ENCODE assay signal across 8 cellular contexts in genomic region chr11:31397239-31397834, GRCh38. TPM values are rescaled to one million over a fixed set of nuclear protein-coding genes. Genes with fewer than 3 reads are reported as not detected.
A peak's percentile ranks its signal among the peaks of the same experiment; 100 is the strongest.
DNase-seq lines count a peak whose midpoint lies in the region; ATAC-seq and TF ChIP-seq lines count a peak whose summit lies in the region.

No MANE protein-coding gene starts in this region.

- H3K79me1 ChIP-seq in mesendoderm (ENCODE audit: low read length) = no peaks in the 10 kb centered on the region

- H4K5ac ChIP-seq in mesendoderm (ENCODE audit: low read length) = no peak overlapping the region

- no peaks in the 10 kb centered on the region for H3K27me3 ChIP-seq in brain microvascular endothelial cell (replicated peaks)
- no peaks in the 10 kb centered on the region for H3K27me3 ChIP-seq in mesendoderm (ENCODE audit: insufficient read depth, low read length, poor library complexity)
- H3K27me3 ChIP-seq in tibial nerve = no peaks in the 10 kb centered on the region

- no peak overlapping the region for H3K4me3 ChIP-seq in AG10803 (ENCODE audit: low read length)
- no peak overlapping the region for H3K4me3 ChIP-seq in brain microvascular endothelial cell (ENCODE audit: low read depth, low read length)
- no peak overlapping the region for H3K4me3 ChIP-seq in mesendoderm (ENCODE audit: low read length)
- H3K4me3 ChIP-seq in tibial nerve = no peak overlapping the region

- H3K27ac ChIP-seq in brain microvascular endothelial cell (no peak overlapping the region), mesendoderm (ENCODE audit: low read depth, low read length) (no peak overlapping the region), tibial nerve (no peak overlapping the region)

- no peak overlapping the region for H2BK120ac ChIP-seq in mesendoderm (ENCODE audit: low read depth, low read length)

- no peak overlapping the region for H2BK5ac ChIP-seq in mesendoderm (ENCODE audit: low read length)

- H3K4ac ChIP-seq in mesendoderm (ENCODE audit: low read depth, low read length) = no peak overlapping the region

- peaks cover 0 to 20% (median 4%) of the 10 kb centered on the region in 4 donors for H3K9me3 ChIP-seq in tibial nerve

- H3K79me2 ChIP-seq in mesendoderm (ENCODE audit: control insufficient read depth, insufficient read depth, low read length) = no peaks in the 10 kb centered on the region

- no peaks in the 10 kb centered on the region for H3K4me1 ChIP-seq in mesendoderm (ENCODE audit: control insufficient read depth, low read depth, low read length)
- H3K4me1 ChIP-seq in tibial nerve = no peaks in the 10 kb centered on the region

- DNase-seq in AG10803 (ENCODE audit: low read depth) (peak; percentile 13), GM13977 (ENCODE audit: low spot score) (peak; percentile 17), NCI-H2029 treated with DMSO at 0.1 percent for 48 hours (lab: John Stamatoyannopoulos, UW) (peak; percentile 19), brain microvascular endothelial cell (no peak), mesendoderm (peak; percentile 18), activated gamma-delta T cell (lab: John Stamatoyannopoulos, UW) (no peak), tibial nerve (ENCODE audit: low spot score in 2 of 2) (no peak)

- no peak overlapping the region for H4K8ac ChIP-seq in mesendoderm (ENCODE audit: low read depth, low read length)

- no peak for TF ChIP-seq EP300 in tibial nerve (IDR thresholded peaks at IDR 0.05)

- H3K4me2 ChIP-seq in mesendoderm (ENCODE audit: low read length) = no peak overlapping the region

- H2AK5ac ChIP-seq in mesendoderm (ENCODE audit: low read length) = no peak overlapping the region

- H3K36me3 ChIP-seq in brain microvascular endothelial cell (replicated peaks) (no peaks in the 10 kb centered on the region), mesendoderm (ENCODE audit: control insufficient read depth, insufficient read depth, low read length) (no peaks in the 10 kb centered on the region), tibial nerve (peaks cover 0 to 24% (median 0%) of the 10 kb centered on the region in 3 donors)

- H3K23ac ChIP-seq in mesendoderm (ENCODE audit: low read length) = no peak overlapping the region

- H3K18ac ChIP-seq in mesendoderm (ENCODE audit: low read length) = no peak overlapping the region

- in situ Hi-C loops in GM13977 (cut with MboI; ENCODE audit: low pct_unique_long_range_greater_than_20kb, low sequenced_read_pairs, unreplicated experiment) = no loop called here
- in situ Hi-C loops in brain microvascular endothelial cell (cut with HindIII; ENCODE audit: low pct_ligation_motif_present, low sequenced_read_pairs) = no loop called here

- H2BK15ac ChIP-seq in mesendoderm (replicated peaks; ENCODE audit: low read depth) = no peak overlapping the region

- no CpG with 5 or more reads among the region's 5 CpGs for WGBS in mesendoderm (ENCODE audit: extremely low coverage, insufficient coverage, low lambda C conversion rate)
- 52 to 53% methylated on average over 5 of the region's 5 CpGs for WGBS in tibial nerve, 2 donors

- no peak for TF ChIP-seq POLR2A in tibial nerve (IDR thresholded peaks at IDR 0.05)

- TF ChIP-seq CTCF in AG10803 (conservative IDR thresholded peaks at IDR 0.05; ENCODE audit: low read length) = peak; percentile 75
- TF ChIP-seq CTCF in GM13977 (IDR thresholded peaks at IDR 0.05; ENCODE audit: extremely low read depth, insufficient read depth, missing control alignments) = peak; percentile 56
- TF ChIP-seq CTCF in brain microvascular endothelial cell (IDR thresholded peaks at IDR 0.05; ENCODE audit: low read depth, low read length, missing control alignments) = peak; percentile 39
- peak in 2 of 5 experiments; percentile 21 to 33 for TF ChIP-seq CTCF in tibial nerve (IDR thresholded peaks at IDR 0.05)

- H3K56ac ChIP-seq in mesendoderm (ENCODE audit: low read length) = no peak overlapping the region

- no peak overlapping the region for H3K9ac ChIP-seq in mesendoderm (ENCODE audit: low read length)

- ATAC-seq in GM21447 (IDR thresholded peaks at IDR 0.05; ENCODE audit: unreplicated experiment) = no peak

RNA-seq across cellular contexts. Expression of gene DNAJC24, which starts 27.7 kb away (rescaled TPM):
- polyA plus RNA-seq in mesendoderm (2013, experiment 1 of 2) = 13.3 TPM
- polyA plus RNA-seq in mesendoderm (2013, experiment 2 of 2) = 13.0 TPM
- 10 to 100 TPM in 3 of 4 donors, 1 to 10 TPM in 1; 9.6 to 17.8 (median 14.3) TPM for total RNA-seq in tibial nerve

RNA-seq across cellular contexts. Expression of gene DCDC1, which starts 27.8 kb away (rescaled TPM):
- 0.15 TPM for polyA plus RNA-seq in mesendoderm (2013, experiment 1 of 2)
- 0.11 TPM for polyA plus RNA-seq in mesendoderm (2013, experiment 2 of 2)
- total RNA-seq in tibial nerve = 1 to 10 TPM; 1.1 to 6.1 (median 1.9) TPM

Comparison
In these comparisons a context has a peak if more than half of its experiments do, and no peak if none do; other contexts are left out.
1. DNase-seq: peak in AG10803 (single experiment), GM13977 (single experiment), NCI-H2029 treated with DMSO at 0.1 percent for 48 hours (single experiment) and mesendoderm (single experiment); none in brain microvascular endothelial cell (single experiment), activated gamma-delta T cell (single experiment) and tibial nerve (0 of 2).